1 cellular context compared by ENCODE assay signal in genomic region chr10:124243702-124244121, GRCh38.
TF ChIP-seq lines count a peak whose summit lies in the region.

No MANE protein-coding gene starts in this region.

TF ChIP-seq in WTC11, 78 proteins besides CTCF, POLR2A, EP300 and RAD21 (continued from another document):
- TF ChIP-seq ARID4B (CRISPR knock-in tag; IDR thresholded peaks at IDR 0.05; ENCODE audit: borderline replicate concordance) (no peak), NFE2L1 (CRISPR knock-in tag; IDR thresholded peaks at IDR 0.05) (no peak), MLX (CRISPR knock-in tag; IDR thresholded peaks at IDR 0.05) (no peak), ZSCAN18 (CRISPR knock-in tag; IDR thresholded peaks at IDR 0.05) (no peak), NR1H2 (CRISPR knock-in tag; IDR thresholded peaks at IDR 0.05) (no peak), ZNF232 (CRISPR knock-in tag; IDR thresholded peaks at IDR 0.05) (no peak), ZNF425 (CRISPR knock-in tag; conservative IDR thresholded peaks at IDR 0.05) (no peak), OVOL2 (CRISPR knock-in tag; IDR thresholded peaks at IDR 0.05; ENCODE audit: borderline replicate concordance) (no peak)
